In the genomic region with DNA sequence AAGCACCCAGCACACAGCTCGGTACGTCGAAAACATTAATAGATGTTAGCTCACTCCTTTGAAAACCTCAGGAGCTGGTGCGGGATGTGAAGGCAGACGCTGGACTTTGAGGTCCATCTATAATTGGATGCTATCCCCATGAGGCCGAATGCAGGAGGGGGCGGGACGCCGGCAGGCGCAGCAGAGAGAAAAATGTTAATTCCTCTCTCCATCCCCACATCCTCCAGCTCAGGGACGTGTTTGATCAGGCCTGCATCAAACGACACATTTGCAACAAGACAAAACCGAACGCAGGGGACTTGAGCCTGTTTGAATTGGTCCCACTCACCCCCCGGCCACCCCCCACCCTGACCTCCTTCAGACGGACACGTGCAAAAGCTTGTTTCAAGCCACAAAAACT, we compare ENCODE assay signal across 22 cellular contexts.
"Had no signal": no experiment of that assay in that cellular context is flagged by ENCODE, and none has a peak within 500 bp of the region (broad histone marks: within the 10 kb centered on the region; RNA-seq: fewer than 3 reads in every experiment).

No MANE protein-coding gene starts in this region.

- DNase-seq: activated CD4-positive, alpha-beta T cell treated with anti-CD3 and anti-CD28 coated beads for 1 hour; activated T-cell treated with anti-CD3 and anti-CD28 coated beads, Interleukin-2, amount 50 U/mL, for 1 hour; aorta; dermis blood vessel endothelial cell; effector memory CD4-positive, alpha-beta T cell; gastrocnemius medialis; head of caudate nucleus; hypothalamus; islet precursor cell; left cardiac atrium; naive B cell; stimulated activated CD4-positive, alpha-beta T cell treated with anti-CD3 and anti-CD28 coated beads, Interleukin-2, amount 100 ng/mL, for 48 hours; stimulated activated CD8-positive, alpha-beta memory T cell treated with anti-CD3 and anti-CD28 coated beads, Interleukin-4, amount 100 ng/mL, for 48 hours; stimulated activated naive B cell treated with anti-CD40 and anti-IgM and Interleukin-4, amounts not matched to agents 10 μg/mL and 1 μg/mL and 100 μg/mL, for 72 hours; transverse colon had no signal

- H3K27ac Mint-ChIP-seq: activated naive CD4-positive, alpha-beta T cell treated with anti-CD3 and anti-CD28 coated beads, Interleukin-2, amount 50 U/mL, for 72 hours; memory B cell; naive B cell; stimulated activated naive B cell treated with anti-CD40 and anti-IgM and Interleukin-4, amounts not matched to agents 10 μg/mL and 1 μg/mL and 100 μg/mL, for 72 hours had no signal

- H3K36me3 Mint-ChIP-seq: activated naive CD4-positive, alpha-beta T cell treated with anti-CD3 and anti-CD28 coated beads, Interleukin-2, amount 50 U/mL, for 72 hours; brain; memory B cell; stimulated activated naive B cell treated with anti-CD40 and anti-IgM and Interleukin-4, amounts not matched to agents 10 μg/mL and 1 μg/mL and 100 μg/mL, for 72 hours had no signal

- H3K9me3 Mint-ChIP-seq: activated naive CD4-positive, alpha-beta T cell treated with anti-CD3 and anti-CD28 coated beads, Interleukin-2, amount 50 U/mL, for 72 hours; neural crest cell had no signal

- H3K27ac ChIP-seq: esophagus muscularis mucosa, gastrocnemius medialis, transverse colon, VCaP had no signal

- H3K4me3 Mint-ChIP-seq: memory B cell; naive B cell; neural crest cell; stimulated activated naive B cell treated with anti-CD40 and anti-IgM and Interleukin-4, amounts not matched to agents 10 μg/mL and 1 μg/mL and 100 μg/mL, for 72 hours had no signal

- H3K4me1 ChIP-seq: esophagus muscularis mucosa, gastrocnemius medialis, transverse colon had no signal

- ATAC-seq: activated naive CD4-positive, alpha-beta T cell treated with anti-CD3 and anti-CD28 coated beads, Interleukin-2, amount 50 U/mL, for 72 hours; gastrocnemius medialis; left cardiac atrium; sciatic nerve; stimulated activated naive B cell treated with anti-CD40 and anti-IgM and Interleukin-4, amounts not matched to agents 10 μg/mL and 1 μg/mL and 100 μg/mL, for 72 hours had no signal

- H3K4me1 Mint-ChIP-seq: naive B cell; neural crest cell; stimulated activated naive B cell treated with anti-CD40 and anti-IgM and Interleukin-4, amounts not matched to agents 10 μg/mL and 1 μg/mL and 100 μg/mL, for 72 hours had no signal

- H3K36me3 ChIP-seq: esophagus muscularis mucosa, gastrocnemius medialis, transverse colon had no signal

- H3K4me3 ChIP-seq: esophagus muscularis mucosa, gastrocnemius medialis, transverse colon had no signal

- H3K9me3 ChIP-seq: gastrocnemius medialis, transverse colon had no signal
